Comparison of ENCODE assay signal across 15 cellular contexts in the genomic region with DNA sequence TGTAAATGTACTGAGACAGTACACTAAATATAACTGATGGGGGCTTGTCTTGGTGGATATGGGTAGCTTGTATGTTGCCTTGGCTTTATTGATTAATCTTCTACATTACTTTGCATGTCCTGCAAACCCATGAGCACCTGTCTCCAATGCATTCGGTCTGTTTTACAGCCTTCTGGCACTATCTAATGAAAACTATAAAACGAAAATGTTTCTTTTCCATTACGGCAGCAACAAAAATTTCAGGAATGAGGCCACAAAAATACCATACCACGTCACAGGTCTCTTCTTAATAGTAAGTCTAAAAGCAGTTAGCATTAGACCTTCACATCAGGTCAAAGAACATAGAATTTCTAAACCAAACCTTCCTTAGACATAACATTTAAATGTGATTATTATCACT. TPM values are rescaled to one million over a fixed set of nuclear protein-coding genes. Genes with fewer than 3 reads are reported as not detected.
"Had no signal": no experiment of that assay in that cellular context is flagged by ENCODE, and none has a peak within 500 bp of the region (broad histone marks: within the 10 kb centered on the region; RNA-seq: fewer than 3 reads in every experiment).

No MANE protein-coding gene starts in this region.

- H3K9me3 Mint-ChIP-seq: activated naive CD8-positive, alpha-beta T cell treated with anti-CD3 and anti-CD28 coated beads for 36 hours; activated T-helper 1 cell treated with anti-CD3 and anti-CD28 coated beads, Interleukin-12 subunit alpha, Interleukin-12 subunit beta, Interleukin-2, Interleukin-4 antibody, amounts not matched to agents 30 ng/mL and 10 ng/mL and 1 ng/mL, durations not matched to agents 14 hours and 24 hours and 36 hours; neural crest cell had no signal

- FAIRE-seq: kidney had no signal

- H3K4me3 ChIP-seq: psoas muscle, right lobe of liver, thoracic aorta had no signal

- H3K4me3 Mint-ChIP-seq: activated naive CD8-positive, alpha-beta T cell treated with anti-CD3 and anti-CD28 coated beads for 36 hours; activated T-helper 1 cell treated with anti-CD3 and anti-CD28 coated beads, Interleukin-12 subunit alpha, Interleukin-12 subunit beta, Interleukin-2, Interleukin-4 antibody, amounts not matched to agents 30 ng/mL and 10 ng/mL and 1 ng/mL, durations not matched to agents 14 hours and 24 hours and 36 hours; neural crest cell had no signal

- H3K4me1 ChIP-seq: psoas muscle, right lobe of liver had no signal

- H3K27ac ChIP-seq: psoas muscle, right lobe of liver, thoracic aorta had no signal

- H3K4me1 Mint-ChIP-seq: activated naive CD8-positive, alpha-beta T cell treated with anti-CD3 and anti-CD28 coated beads for 36 hours had no signal

- ATAC-seq: activated CD4-positive, CD25-positive, alpha-beta regulatory T cell treated with anti-CD3 and anti-CD28 coated beads, Interleukin-2, amount 50 U/mL, for 24 hours; psoas muscle; right lobe of liver had no signal

- DNase-seq: activated naive CD8-positive, alpha-beta T cell treated with anti-CD3 and anti-CD28 coated beads for 36 hours; hippocampal formation; kidney; mesendoderm; psoas muscle; right lobe of liver; stimulated activated CD4-positive, alpha-beta T cell treated with anti-CD3 and anti-CD28 coated beads, Interleukin-1b, Interleukin-23, amount 100 ng/mL, for 48 hours; T-helper 1 cell; T1000 had no signal

- H3K27ac Mint-ChIP-seq: activated naive CD8-positive, alpha-beta T cell treated with anti-CD3 and anti-CD28 coated beads for 36 hours; activated T-helper 1 cell treated with anti-CD3 and anti-CD28 coated beads, Interleukin-12 subunit alpha, Interleukin-12 subunit beta, Interleukin-2, Interleukin-4 antibody, amounts not matched to agents 30 ng/mL and 10 ng/mL and 1 ng/mL, durations not matched to agents 14 hours and 24 hours and 36 hours had no signal

- H3K27me3 ChIP-seq: right lobe of liver had no signal

- H3K9me3 ChIP-seq: psoas muscle, right lobe of liver, thoracic aorta had no signal

- H3K36me3 Mint-ChIP-seq: activated naive CD8-positive, alpha-beta T cell treated with anti-CD3 and anti-CD28 coated beads for 36 hours had no signal

- H3K36me3 ChIP-seq: right lobe of liver, thoracic aorta had no signal

RNA-seq across cellular contexts. Expression of gene EDNRA, which starts 49.8 kb away (rescaled TPM):
- total RNA-seq: activated CD8-positive, alpha-beta memory T cell treated with anti-CD3 and anti-CD28 coated beads for 36 hours; activated naive CD8-positive, alpha-beta T cell treated with anti-CD3 and anti-CD28 coated beads for 36 hours; activated T-helper 1 cell treated with anti-CD3 and anti-CD28 coated beads, Interleukin-12 subunit alpha, Interleukin-12 subunit beta, Interleukin-2, Interleukin-4 antibody, amounts not matched to agents 30 ng/mL and 10 ng/mL and 1 ng/mL, durations not matched to agents 14 hours and 24 hours and 36 hours; dermis microvascular lymphatic vessel endothelial cell had no signal
